8 cellular contexts compared by ENCODE assay signal in the genomic region with DNA sequence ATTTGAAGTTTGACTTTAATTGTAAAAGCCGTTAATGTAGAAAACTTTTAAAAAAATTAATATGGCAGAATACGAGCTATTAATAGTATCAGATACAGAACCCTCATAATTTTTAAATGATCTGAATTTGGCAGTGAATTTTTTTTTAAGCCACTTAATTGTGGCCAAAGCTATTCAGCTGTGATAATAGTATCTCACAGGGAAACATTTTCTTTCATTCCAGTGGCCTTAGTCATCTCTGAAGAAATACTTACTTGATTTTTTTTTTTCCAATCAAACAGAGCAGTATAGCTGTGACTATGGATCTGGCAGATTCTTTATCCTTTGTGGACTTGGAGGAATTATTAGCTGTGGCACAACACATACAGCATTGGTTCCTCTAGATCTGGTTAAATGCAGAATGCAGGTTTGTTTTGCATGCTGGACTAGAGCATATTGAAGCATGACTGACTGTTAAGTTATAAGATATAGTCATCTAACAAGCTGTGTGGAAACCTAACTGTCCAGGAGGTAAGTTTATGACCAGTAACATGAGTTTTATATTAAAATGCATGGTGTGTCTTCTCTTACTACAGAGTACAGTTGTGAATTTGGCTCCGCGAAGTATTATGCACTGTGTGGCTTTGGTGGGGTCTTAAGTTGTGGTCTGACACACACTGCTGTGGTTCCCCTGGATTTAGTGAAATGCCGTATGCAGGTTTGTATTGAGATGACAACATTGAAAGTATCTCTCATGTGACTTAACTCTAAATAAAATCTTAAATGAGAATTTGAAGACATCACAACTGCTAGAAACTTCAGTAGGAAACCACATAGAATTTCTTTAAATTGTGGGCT. TPM values are rescaled to one million over a fixed set of nuclear protein-coding genes. Genes with fewer than 3 reads are reported as not detected.
DNase-seq lines count a peak whose midpoint lies in the region; ATAC-seq and TF ChIP-seq lines count a peak whose summit lies in the region.

No MANE protein-coding gene starts in this region.

- peaks cover 37% of the 10 kb centered on the region for H3K36me3 ChIP-seq in mammary epithelial cell (ENCODE audit: insufficient read depth, low read length)

- H3K79me2 ChIP-seq in mammary epithelial cell (ENCODE audit: insufficient read depth, low read length) = peaks cover 68% of the 10 kb centered on the region

- in situ Hi-C loops in mammary epithelial cell (cut with MboI; ENCODE audit: low sequenced_read_pairs in 2 of 2) = no loop called here

- intact Hi-C loops in CD14-positive monocyte (cut with micrococcal nuclease) (loop anchor here in 1 of 2 donors (2.0 kb wide), 1 partner anchor 49 kb away; the partner anchor contains the start of genes APAF1 and IKBIP), mammary epithelial cell (cut with micrococcal nuclease) (loop anchor here (2.0 kb wide), 1 partner anchor 59 kb away; no protein-coding TSS in a partner anchor)

- peaks cover 14% of the 10 kb centered on the region for H4K20me1 ChIP-seq in mammary epithelial cell (ENCODE audit: insufficient read depth, low read length)

- H3K27ac ChIP-seq in mammary epithelial cell (ENCODE audit: insufficient read depth, low read depth, low read length) = peak overlapping the region; percentile 92

- H3K4me1 ChIP-seq in mammary epithelial cell (ENCODE audit: insufficient read depth, low read length) = peaks cover 21% of the 10 kb centered on the region

- dilution Hi-C loops in mammary epithelial cell (cut with HindIII; ENCODE audit: low sequenced_read_pairs) = no loop called here

- BruUV-seq in mammary epithelial cell (replicated peaks; lab: Mats Ljungman, UMichigan) = TSS peak; percentile 32

- peak overlapping the region; percentile 90 to 93 for H3K4me3 Mint-ChIP-seq in CD14-positive monocyte
- peak overlapping the region; percentile 92 for H3K4me3 Mint-ChIP-seq in mesothelial cell of epicardium

- peak overlapping the region; percentile 90 for H3K4me2 ChIP-seq in mammary epithelial cell (ENCODE audit: insufficient read depth, low read depth, low read length)

- H3K27me3 Mint-ChIP-seq in CD14-positive monocyte (ENCODE audit: low read depth in 3 of 3) = peaks cover 0 to 2% (median 2%) of the 10 kb centered on the region in 3 donors
- H3K27me3 Mint-ChIP-seq in mesothelial cell of epicardium (ENCODE audit: low read depth) = no peaks in the 10 kb centered on the region

- no peak for ATAC-seq in GM21717 (IDR thresholded peaks at IDR 0.05; ENCODE audit: unreplicated experiment)
- ATAC-seq in GM21526 (IDR thresholded peaks at IDR 0.05; ENCODE audit: low FRiP score, unreplicated experiment) = no peak

- H3K4me3 ChIP-seq in LNCaP clone FGC (ENCODE audit: low read depth, low read length) (peak overlapping the region; percentile 97), mammary epithelial cell (replicated peaks in 1 of 3; ENCODE audit: insufficient read depth in 1 of 3, low read depth in 2 of 3, low read length in 3 of 3) (peak overlapping the region; percentile 93 to 100 (median 100))

- no peaks in the 10 kb centered on the region for H3K9me3 ChIP-seq in mammary epithelial cell (replicated peaks; ENCODE audit: insufficient read depth, low read length)

- peaks cover 24% of the 10 kb centered on the region for H3K4me1 Mint-ChIP-seq in CD14-positive monocyte
- peaks cover 18% of the 10 kb centered on the region for H3K4me1 Mint-ChIP-seq in mesothelial cell of epicardium

- 39% methylated on average over 5 of the region's 5 CpGs for WGBS in mammary epithelial cell (ENCODE audit: low coverage, missing lambda C conversion rate)

- H3K9me3 Mint-ChIP-seq in CD14-positive monocyte (peaks cover 0 to 2% (median 0%) of the 10 kb centered on the region in 7 donors), mesothelial cell of epicardium (no peaks in the 10 kb centered on the region)

- CTCF ChIA-PET in mammary epithelial cell (lab: Charles Lee; ENCODE audit: low non-redundant PET) = no interaction called here

- TF ChIP-seq CTCF in CD14-positive monocyte (IDR thresholded peaks at IDR 0.05) (no peak), LNCaP clone FGC (IDR thresholded peaks at IDR 0.05; ENCODE audit: control insufficient read depth, extremely low read depth, insufficient read depth) (no peak), mammary epithelial cell (conservative IDR thresholded peaks at IDR 0.05 in 1 of 2, IDR thresholded peaks at IDR 0.05 in 1 of 2; ENCODE audit: extremely low read depth in 1 of 2, insufficient read depth in 1 of 2, low read depth in 1 of 2, low read length in 2 of 2) (no peak), mesothelial cell of epicardium (IDR thresholded peaks at IDR 0.05; ENCODE audit: unreplicated experiment) (no peak)

- H2AFZ ChIP-seq in mammary epithelial cell (ENCODE audit: low read depth, low read length) = no peak overlapping the region

- DNase-seq in CD14-positive monocyte (ENCODE audit: low spot score) (no peak), LNCaP clone FGC (ENCODE audit: low read depth) (no peak), mammary epithelial cell (peak; percentile 53), mesothelial cell of epicardium (ENCODE audit: low spot score in 2 of 2, unreplicated experiment in 2 of 2) (no peak), NCI-H1105 treated with DMSO at 0.1 percent for 48 hours (lab: John Stamatoyannopoulos, UW) (no peak), putamen (ENCODE audit: low spot score) (no peak)

- no peaks in the 10 kb centered on the region for H3K27me3 ChIP-seq in mammary epithelial cell (ENCODE audit: insufficient read depth, low read length)

- H3K27ac Mint-ChIP-seq in CD14-positive monocyte = peak overlapping the region in 6 of 7 donors; percentile 95 to 99 (median 96)
- peak overlapping the region; percentile 98 for H3K27ac Mint-ChIP-seq in mesothelial cell of epicardium

- H3K36me3 Mint-ChIP-seq in CD14-positive monocyte (peaks cover 40 to 48% of the 10 kb centered on the region in 2 donors), mesothelial cell of epicardium (peaks cover 16% of the 10 kb centered on the region)

- peak overlapping the region; percentile 97 for H3K9ac ChIP-seq in mammary epithelial cell (ENCODE audit: insufficient read depth, low read length)

RNA-seq across cellular contexts. Expression of gene SLC25A3, which starts 1.9 kb away (rescaled TPM):
- polyA plus RNA-seq in CD14-positive monocyte (100 to 1,000 TPM; 342 to 453 TPM), mammary epithelial cell (790 TPM)
- total RNA-seq in mammary epithelial cell (100 to 1,000 TPM; 591 to 639 TPM), mesothelial cell of epicardium (511 to 541 TPM (median 522 TPM) in 3 replicates)
- 827 TPM for polyA minus RNA-seq in mammary epithelial cell

RNA-seq across cellular contexts. Expression of gene IKBIP, which starts 49.2 kb away (rescaled TPM):
- polyA plus RNA-seq in CD14-positive monocyte (10 to 100 TPM; 18.4 to 22.1 TPM), mammary epithelial cell (31.5 TPM)
- total RNA-seq in mammary epithelial cell (10 to 100 TPM; 46.2 TPM), mesothelial cell of epicardium (18.2 to 21.0 TPM (median 19.4 TPM) in 3 replicates)
- 6.3 TPM for polyA minus RNA-seq in mammary epithelial cell

RNA-seq across cellular contexts. Expression of gene APAF1, which starts 49.7 kb away (rescaled TPM):
- polyA plus RNA-seq in CD14-positive monocyte (10 to 100 TPM; 29.5 to 36.7 TPM), mammary epithelial cell (6.4 TPM)
- total RNA-seq in mammary epithelial cell (10 to 100 TPM; 17.0 to 18.0 TPM), mesothelial cell of epicardium (25.9 to 29.9 TPM (median 29.2 TPM) in 3 replicates)
- polyA minus RNA-seq in mammary epithelial cell = 15.2 TPM
